ENCODE assay signal across 9 cellular contexts in genomic region chr3:16509721-16510619, GRCh38. TPM values are rescaled to one million over a fixed set of nuclear protein-coding genes. Genes with fewer than 3 reads are reported as not detected.
DNase-seq lines count a peak whose midpoint lies in the region; ATAC-seq and TF ChIP-seq lines count a peak whose summit lies in the region.
"Had no signal": no experiment of that assay in that cellular context is flagged by ENCODE, and none has a peak within 500 bp of the region (broad histone marks: within the 10 kb centered on the region; RNA-seq: fewer than 3 reads in every experiment).

No MANE protein-coding gene starts in this region.

- H3K27me3 Mint-ChIP-seq in activated T-cell treated with anti-CD3 and anti-CD28 coated beads, Interleukin-2, amount 50 U/mL, for 4 hours (ENCODE audit: low read depth): no peaks in the 10 kb centered on the region
- H3K27me3 Mint-ChIP-seq in stimulated activated naive CD8-positive, alpha-beta T cell treated with anti-CD3 and anti-CD28 coated beads, Interleukin-15, amount 100 ng/mL, for 72 hours: no peaks in the 10 kb centered on the region
- peaks cover 66% of the 10 kb centered on the region for H3K27me3 Mint-ChIP-seq in Calu3 (ENCODE audit: unreplicated experiment)
- H3K27me3 Mint-ChIP-seq in WTC11 (ENCODE audit: low read depth): peaks cover 55% of the 10 kb centered on the region

- no peak for DNase-seq in activated T-cell treated with anti-CD3 and anti-CD28 coated beads, Interleukin-2, amount 50 U/mL, for 4 hours
- no peak for DNase-seq in activated T-cell treated with anti-CD3 and anti-CD28 coated beads, Interleukin-2, amount 50 U/mL, for 1 hour
- DNase-seq in activated naive CD4-positive, alpha-beta T cell treated with anti-CD3 and anti-CD28 coated beads, Interleukin-2, amount 50 U/mL, for 72 hours (ENCODE audit: low spot score in 2 of 2): peak in 1 of 2 donors; percentile 65
- DNase-seq in stimulated activated naive CD8-positive, alpha-beta T cell treated with anti-CD3 and anti-CD28 coated beads, Interleukin-15, amount 100 ng/mL, for 72 hours: peak in 1 of 2 donors; percentile 54
- DNase-seq in Calu3 (no peak), SJCRH30 (no peak), WTC11 (ENCODE audit: low spot score) (no peak)
- DNase-seq: small intestine had no signal

- no TSS peak for BruUV-seq in Calu3 (replicated peaks; lab: Mats Ljungman, UMichigan)

- POLR2A ChIA-PET in WTC11 (lab: Charles Lee): no interaction called here

- no peak for TF ChIP-seq CTCF in Calu3 (IDR thresholded peaks at IDR 0.05; ENCODE audit: unreplicated experiment)
- no peak for TF ChIP-seq CTCF in WTC11 (IDR thresholded peaks at IDR 0.05)

- CTCF ChIA-PET in Calu3 (lab: Charles Lee) (no interaction called here), WTC11 (lab: Charles Lee) (no interaction called here)

- no peaks in the 10 kb centered on the region for H3K27me3 ChIP-seq in SJCRH30

- H3K36me3 Mint-ChIP-seq in activated T-cell treated with anti-CD3 and anti-CD28 coated beads, Interleukin-2, amount 50 U/mL, for 4 hours (ENCODE audit: insufficient read depth): peaks cover 18% of the 10 kb centered on the region
- peaks cover 57 to 60% of the 10 kb centered on the region in 2 donors for H3K36me3 Mint-ChIP-seq in activated naive CD4-positive, alpha-beta T cell treated with anti-CD3 and anti-CD28 coated beads, Interleukin-2, amount 50 U/mL, for 72 hours
- H3K36me3 Mint-ChIP-seq in Calu3 (ENCODE audit: insufficient read depth, unreplicated experiment) (peaks cover 11% of the 10 kb centered on the region), WTC11 (no peaks in the 10 kb centered on the region)

- H3K4me3 ChIP-seq in SJCRH30: no peak overlapping the region

- intact Hi-C loops in Calu3 (cut with micrococcal nuclease; ENCODE audit: unreplicated experiment): no loop called here

- no peak for ATAC-seq in activated T-cell treated with anti-CD3 and anti-CD28 coated beads, Interleukin-2, amount 50 U/mL, for 4 hours
- ATAC-seq in HG02852 (IDR thresholded peaks at IDR 0.05; ENCODE audit: unreplicated experiment) (peak; percentile 16), WTC11 (no peak)
- ATAC-seq in activated naive CD4-positive, alpha-beta T cell treated with anti-CD3 and anti-CD28 coated beads, Interleukin-2, amount 50 U/mL, for 72 hours: peak in 1 of 2 donors; percentile 5
- ATAC-seq in stimulated activated naive CD8-positive, alpha-beta T cell treated with anti-CD3 and anti-CD28 coated beads, Interleukin-15, amount 100 ng/mL, for 72 hours: peak; percentile 10

- H3K9me3 ChIP-seq in SJCRH30 (replicated peaks): no peaks in the 10 kb centered on the region

- H3K4me1 ChIP-seq in SJCRH30: peaks cover 16% of the 10 kb centered on the region

- no peak overlapping the region for H3K27ac ChIP-seq in SJCRH30

- peak overlapping the region; percentile 98 for H3K4me3 Mint-ChIP-seq in activated T-cell treated with anti-CD3 and anti-CD28 coated beads, Interleukin-2, amount 50 U/mL, for 4 hours
- H3K4me3 Mint-ChIP-seq in stimulated activated naive CD8-positive, alpha-beta T cell treated with anti-CD3 and anti-CD28 coated beads, Interleukin-15, amount 100 ng/mL, for 72 hours: peak overlapping the region; percentile 83 to 91
- H3K4me3 Mint-ChIP-seq in Calu3 (ENCODE audit: low read depth, unreplicated experiment) (no peak overlapping the region), WTC11 (no peak overlapping the region)

- no peaks in the 10 kb centered on the region for H3K9me3 Mint-ChIP-seq in activated T-cell treated with anti-CD3 and anti-CD28 coated beads, Interleukin-2, amount 50 U/mL, for 4 hours
- H3K9me3 Mint-ChIP-seq in activated naive CD4-positive, alpha-beta T cell treated with anti-CD3 and anti-CD28 coated beads, Interleukin-2, amount 50 U/mL, for 72 hours: peaks cover 0 to 3% of the 10 kb centered on the region in 2 donors
- H3K9me3 Mint-ChIP-seq in stimulated activated naive CD8-positive, alpha-beta T cell treated with anti-CD3 and anti-CD28 coated beads, Interleukin-15, amount 100 ng/mL, for 72 hours: no peaks in the 10 kb centered on the region
- no peaks in the 10 kb centered on the region for H3K9me3 Mint-ChIP-seq in Calu3 (ENCODE audit: low read depth, unreplicated experiment)
- no peaks in the 10 kb centered on the region for H3K9me3 Mint-ChIP-seq in WTC11

- H3K36me3 ChIP-seq in SJCRH30: peaks cover 4% of the 10 kb centered on the region; the same call in 1 of the 2 replicates

- peaks cover 71% of the 10 kb centered on the region for H3K4me1 Mint-ChIP-seq in activated T-cell treated with anti-CD3 and anti-CD28 coated beads, Interleukin-2, amount 50 U/mL, for 4 hours (ENCODE audit: low read depth)
- H3K4me1 Mint-ChIP-seq in stimulated activated naive CD8-positive, alpha-beta T cell treated with anti-CD3 and anti-CD28 coated beads, Interleukin-15, amount 100 ng/mL, for 72 hours: peaks cover 79% of the 10 kb centered on the region
- H3K4me1 Mint-ChIP-seq in Calu3 (ENCODE audit: low read depth, unreplicated experiment): no peaks in the 10 kb centered on the region
- H3K4me1 Mint-ChIP-seq in WTC11: peaks cover 28% of the 10 kb centered on the region

- peak overlapping the region; percentile 94 to 100 for H3K27ac Mint-ChIP-seq in activated naive CD4-positive, alpha-beta T cell treated with anti-CD3 and anti-CD28 coated beads, Interleukin-2, amount 50 U/mL, for 72 hours
- H3K27ac Mint-ChIP-seq in stimulated activated naive CD8-positive, alpha-beta T cell treated with anti-CD3 and anti-CD28 coated beads, Interleukin-15, amount 100 ng/mL, for 72 hours: peak overlapping the region; percentile 54 to 75
- H3K27ac Mint-ChIP-seq in Calu3 (ENCODE audit: unreplicated experiment) (no peak overlapping the region), WTC11 (no peak overlapping the region)

TF ChIP-seq in WTC11, 78 proteins besides CTCF, POLR2A, EP300 and RAD21:
- TF ChIP-seq ESRRA (CRISPR knock-in tag; IDR thresholded peaks at IDR 0.05; ENCODE audit: borderline replicate concordance): no peak

RNA-seq across cellular contexts. Expression of gene RFTN1, which starts 3.5 kb away (rescaled TPM):
- 10 to 100 TPM; 52.9 to 72.4 (median 69.6) TPM for total RNA-seq in activated T-cell treated with anti-CD3 and anti-CD28 coated beads, Interleukin-2, amount 50 U/mL, for 4 hours
- 100 to 1,000 TPM in 1 of 2 donors, 10 to 100 TPM in 1; 94.3 to 111 TPM for total RNA-seq in activated naive CD4-positive, alpha-beta T cell treated with anti-CD3 and anti-CD28 coated beads, Interleukin-2, amount 50 U/mL, for 72 hours
- total RNA-seq in Calu3 (2022) (1.6 and 1.8 TPM in 2 replicates), WTC11 (2021) (2.7 to 3.8 TPM (median 3.2 TPM) in 3 replicates)
- total RNA-seq in SJCRH30 (2014; rRNA removed; shearing (Covaris generic)): 17.0 and 20.1 TPM in 2 replicates

Comparison
In these comparisons a context has a peak if more than half of its experiments do, and no peak if none do; other contexts are left out.
1. ATAC-seq: peak in HG02852 (single experiment) and stimulated activated naive CD8-positive, alpha-beta T cell treated with anti-CD3 and anti-CD28 coated beads, Interleukin-15, amount 100 ng/mL, for 72 hours (single experiment); none in activated T-cell treated with anti-CD3 and anti-CD28 coated beads, Interleukin-2, amount 50 U/mL, for 4 hours (0 of 2) and WTC11 (single experiment).
2. H3K4me3 Mint-ChIP-seq: peak in activated T-cell treated with anti-CD3 and anti-CD28 coated beads, Interleukin-2, amount 50 U/mL, for 4 hours (single experiment) and stimulated activated naive CD8-positive, alpha-beta T cell treated with anti-CD3 and anti-CD28 coated beads, Interleukin-15, amount 100 ng/mL, for 72 hours (2 of 2); none in Calu3 (single experiment) and WTC11 (single experiment).
3. H3K27ac Mint-ChIP-seq: peak in activated naive CD4-positive, alpha-beta T cell treated with anti-CD3 and anti-CD28 coated beads, Interleukin-2, amount 50 U/mL, for 72 hours (2 of 2) and stimulated activated naive CD8-positive, alpha-beta T cell treated with anti-CD3 and anti-CD28 coated beads, Interleukin-15, amount 100 ng/mL, for 72 hours (2 of 2); none in Calu3 (single experiment) and WTC11 (single experiment).